Comparison of ENCODE assay signal across 1 cellular context in the genomic region with DNA sequence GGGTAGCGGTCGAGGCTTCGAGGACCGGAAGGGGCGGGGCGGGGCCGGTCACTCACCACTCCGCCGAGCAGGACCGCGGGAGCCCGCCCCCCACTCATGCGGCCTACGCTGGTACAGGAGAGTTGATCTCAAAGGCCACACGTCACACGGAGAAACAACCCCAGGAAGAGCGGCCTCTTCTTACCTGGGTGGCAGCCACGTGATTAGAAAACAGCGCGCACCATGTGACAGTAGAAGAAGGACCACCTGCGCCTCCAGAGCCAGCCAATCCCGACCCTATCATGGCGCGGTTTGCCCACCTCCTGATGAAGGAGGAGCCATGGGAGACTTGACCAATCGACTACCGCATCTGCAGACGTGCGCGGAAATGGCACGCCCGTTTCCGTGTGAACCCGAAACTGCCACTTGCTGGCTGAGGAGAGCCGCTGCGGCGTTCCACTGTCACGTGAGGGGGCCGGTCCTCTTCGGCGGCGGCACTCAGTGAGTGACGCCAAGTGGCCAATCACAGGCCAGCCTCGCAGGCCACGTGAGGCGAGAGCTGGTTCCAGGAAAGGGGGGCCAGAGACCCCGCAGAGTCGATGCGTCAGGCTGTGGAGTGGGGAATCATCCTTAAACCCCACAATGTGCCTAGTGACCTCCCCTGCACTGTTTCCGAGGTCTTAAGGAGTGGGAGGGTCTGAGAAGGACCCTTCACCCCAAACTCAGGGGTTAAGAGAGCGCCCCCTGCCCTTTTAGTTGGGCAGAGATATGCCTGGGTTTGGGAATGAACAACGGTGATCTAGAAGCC.
TF ChIP-seq lines count a peak whose summit lies in the region.

A gene with protein sequence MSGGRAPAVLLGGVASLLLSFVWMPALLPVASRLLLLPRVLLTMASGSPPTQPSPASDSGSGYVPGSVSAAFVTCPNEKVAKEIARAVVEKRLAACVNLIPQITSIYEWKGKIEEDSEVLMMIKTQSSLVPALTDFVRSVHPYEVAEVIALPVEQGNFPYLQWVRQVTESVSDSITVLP (minus strand): TSS at position 205 of the 787 bp plus-strand sequence. CDS start 107 bp downstream, at position 98.

TF ChIP-seq in K562, 482 proteins besides CTCF, POLR2A, EP300 and RAD21 (continued from another document and continues in another):
- TF ChIP-seq, protein P1, sequence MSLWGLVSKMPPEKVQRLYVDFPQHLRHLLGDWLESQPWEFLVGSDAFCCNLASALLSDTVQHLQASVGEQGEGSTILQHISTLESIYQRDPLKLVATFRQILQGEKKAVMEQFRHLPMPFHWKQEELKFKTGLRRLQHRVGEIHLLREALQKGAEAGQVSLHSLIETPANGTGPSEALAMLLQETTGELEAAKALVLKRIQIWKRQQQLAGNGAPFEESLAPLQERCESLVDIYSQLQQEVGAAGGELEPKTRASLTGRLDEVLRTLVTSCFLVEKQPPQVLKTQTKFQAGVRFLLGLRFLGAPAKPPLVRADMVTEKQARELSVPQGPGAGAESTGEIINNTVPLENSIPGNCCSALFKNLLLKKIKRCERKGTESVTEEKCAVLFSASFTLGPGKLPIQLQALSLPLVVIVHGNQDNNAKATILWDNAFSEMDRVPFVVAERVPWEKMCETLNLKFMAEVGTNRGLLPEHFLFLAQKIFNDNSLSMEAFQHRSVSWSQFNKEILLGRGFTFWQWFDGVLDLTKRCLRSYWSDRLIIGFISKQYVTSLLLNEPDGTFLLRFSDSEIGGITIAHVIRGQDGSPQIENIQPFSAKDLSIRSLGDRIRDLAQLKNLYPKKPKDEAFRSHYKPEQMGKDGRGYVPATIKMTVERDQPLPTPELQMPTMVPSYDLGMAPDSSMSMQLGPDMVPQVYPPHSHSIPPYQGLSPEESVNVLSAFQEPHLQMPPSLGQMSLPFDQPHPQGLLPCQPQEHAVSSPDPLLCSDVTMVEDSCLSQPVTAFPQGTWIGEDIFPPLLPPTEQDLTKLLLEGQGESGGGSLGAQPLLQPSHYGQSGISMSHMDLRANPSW (CRISPR knock-in tag; IDR thresholded peaks at IDR 0.05): peak; percentile 70
- TF ChIP-seq, protein P2, sequence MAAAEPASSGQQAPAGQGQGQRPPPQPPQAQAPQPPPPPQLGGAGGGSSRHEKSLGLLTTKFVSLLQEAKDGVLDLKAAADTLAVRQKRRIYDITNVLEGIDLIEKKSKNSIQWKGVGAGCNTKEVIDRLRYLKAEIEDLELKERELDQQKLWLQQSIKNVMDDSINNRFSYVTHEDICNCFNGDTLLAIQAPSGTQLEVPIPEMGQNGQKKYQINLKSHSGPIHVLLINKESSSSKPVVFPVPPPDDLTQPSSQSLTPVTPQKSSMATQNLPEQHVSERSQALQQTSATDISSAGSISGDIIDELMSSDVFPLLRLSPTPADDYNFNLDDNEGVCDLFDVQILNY (CRISPR knock-in tag; IDR thresholded peaks at IDR 0.05): 0 out of 2 replicates have a peak, but pooled peaks have one; percentile 29
- TF ChIP-seq HMGN3 (IDR thresholded peaks at IDR 0.05; ENCODE audit: borderline replicate concordance, extremely low read depth, insufficient read length, low read depth, low read length): peak; percentile 91
- peak; percentile 99 for TF ChIP-seq L3MBTL2 (IDR thresholded peaks at IDR 0.05)
- peak; percentile 76; the same call in 1 of the 2 replicates for TF ChIP-seq FOXJ2 (tag; IDR thresholded peaks at IDR 0.05)
- no peak for TF ChIP-seq ELK1 (CRISPR knock-in tag; IDR thresholded peaks at IDR 0.05)
- no peak for TF ChIP-seq PHB2 (IDR thresholded peaks at IDR 0.05; ENCODE audit: low read depth)
- no peak for TF ChIP-seq TSC22D4 (tag; IDR thresholded peaks at IDR 0.05)
- peak; percentile 85 for TF ChIP-seq RNF2 (IDR thresholded peaks at IDR 0.05)
- peak; percentile 84 for TF ChIP-seq ZEB2 (IDR thresholded peaks at IDR 0.05)
- TF ChIP-seq ZNF239 (CRISPR knock-in tag; IDR thresholded peaks at IDR 0.05): peak; percentile 8; the same call in 1 of the 2 replicates
- TF ChIP-seq ETV1 (tag; conservative IDR thresholded peaks at IDR 0.05; ENCODE audit: low read depth): peak; percentile 89
- no peak for TF ChIP-seq ZNF507 (tag; conservative IDR thresholded peaks at IDR 0.05)
- TF ChIP-seq, protein P3, sequence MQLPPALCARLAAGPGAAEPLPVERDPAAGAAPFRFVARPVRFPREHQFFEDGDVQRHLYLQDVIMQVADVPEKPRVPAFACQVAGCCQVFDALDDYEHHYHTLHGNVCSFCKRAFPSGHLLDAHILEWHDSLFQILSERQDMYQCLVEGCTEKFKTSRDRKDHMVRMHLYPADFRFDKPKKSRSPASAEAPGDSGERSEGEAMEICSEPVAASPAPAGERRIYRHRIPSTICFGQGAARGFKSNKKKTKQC (CRISPR knock-in tag; IDR thresholded peaks at IDR 0.05): no peak
- TF ChIP-seq NCOA1 (IDR thresholded peaks at IDR 0.05; ENCODE audit: low read depth): no peak
- TF ChIP-seq RBM22 (IDR thresholded peaks at IDR 0.05; ENCODE audit: low read depth, low read length, poor library complexity, severe bottlenecking): no peak
- TF ChIP-seq FIP1L1 (IDR thresholded peaks at IDR 0.05; ENCODE audit: low read depth, low read length, poor library complexity, severe bottlenecking): peak; percentile 52
- peak; percentile 25; the same call in 1 of the 2 replicates for TF ChIP-seq FOXP1 (CRISPR knock-in tag; IDR thresholded peaks at IDR 0.05)
- TF ChIP-seq PYGO2 (tag; IDR thresholded peaks at IDR 0.05): no peak
- peak; percentile 47 for TF ChIP-seq RBBP5 (IDR thresholded peaks at IDR 0.05; ENCODE audit: borderline replicate concordance, insufficient read depth, low read length, poor library complexity, severe bottlenecking)
- TF ChIP-seq ZNF717 (CRISPR knock-in tag; IDR thresholded peaks at IDR 0.05): no peak
- TF ChIP-seq, protein P4, sequence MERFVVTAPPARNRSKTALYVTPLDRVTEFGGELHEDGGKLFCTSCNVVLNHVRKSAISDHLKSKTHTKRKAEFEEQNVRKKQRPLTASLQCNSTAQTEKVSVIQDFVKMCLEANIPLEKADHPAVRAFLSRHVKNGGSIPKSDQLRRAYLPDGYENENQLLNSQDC (CRISPR knock-in tag; IDR thresholded peaks at IDR 0.05): no peak
- peak; percentile 88; the same call in 1 of the 2 replicates for TF ChIP-seq HIVEP1 (CRISPR knock-in tag; IDR thresholded peaks at IDR 0.05)
- no peak for TF ChIP-seq ZNF77 (CRISPR knock-in tag; IDR thresholded peaks at IDR 0.05)
- no peak for TF ChIP-seq MED1 (CRISPR knock-in tag; IDR thresholded peaks at IDR 0.05; ENCODE audit: borderline replicate concordance)
- TF ChIP-seq EWSR1 (IDR thresholded peaks at IDR 0.05; ENCODE audit: borderline replicate concordance, low read depth, partially characterized antibody): no peak
- peak; percentile 96 for TF ChIP-seq SREBF1 (IDR thresholded peaks at IDR 0.05; ENCODE audit: borderline replicate concordance, low read depth, low read length)
- no peak for TF ChIP-seq FOXP4 (CRISPR knock-in tag; IDR thresholded peaks at IDR 0.05; ENCODE audit: borderline replicate concordance)
- TF ChIP-seq LCOR (CRISPR knock-in tag; IDR thresholded peaks at IDR 0.05): peak; percentile 90
- TF ChIP-seq ZNF449 (CRISPR knock-in tag; IDR thresholded peaks at IDR 0.05): no peak
- no peak for TF ChIP-seq ZSCAN32 (CRISPR knock-in tag; IDR thresholded peaks at IDR 0.05)
- no peak for TF ChIP-seq SNIP1 (IDR thresholded peaks at IDR 0.05; ENCODE audit: low read depth)
- TF ChIP-seq RFX7 (CRISPR knock-in tag; IDR thresholded peaks at IDR 0.05): no peak
- no peak for TF ChIP-seq KDM2B (CRISPR knock-in tag; IDR thresholded peaks at IDR 0.05)
- peak; percentile 80 for TF ChIP-seq NEUROD1 (IDR thresholded peaks at IDR 0.05; ENCODE audit: borderline replicate concordance, low read depth, low read length, partially characterized antibody)
- TF ChIP-seq POU5F1 (IDR thresholded peaks at IDR 0.05; ENCODE audit: borderline replicate concordance, low read depth, low read length, partially characterized antibody): no peak
- no peak for TF ChIP-seq RBM15 (IDR thresholded peaks at IDR 0.05; ENCODE audit: insufficient read depth, low read length)
- 0 out of 2 replicates have a peak, but pooled peaks have one; percentile 32 for TF ChIP-seq GTF2F1 (IDR thresholded peaks at IDR 0.05; ENCODE audit: low read depth, low read length)
- TF ChIP-seq ZNF785 (CRISPR knock-in tag; IDR thresholded peaks at IDR 0.05): no peak
- TF ChIP-seq RBM25 (IDR thresholded peaks at IDR 0.05; ENCODE audit: low read depth, low read length, severe bottlenecking): no peak
- TF ChIP-seq KAT8 (IDR thresholded peaks at IDR 0.05; ENCODE audit: low read depth): no peak
- TF ChIP-seq NR0B1 (IDR thresholded peaks at IDR 0.05; ENCODE audit: partially characterized antibody): no peak
- TF ChIP-seq SREBF2 (CRISPR knock-in tag; IDR thresholded peaks at IDR 0.05): no peak
- no peak for TF ChIP-seq ZZZ3 (IDR thresholded peaks at IDR 0.05)
- no peak; the same call in 1 of the 2 replicates for TF ChIP-seq CBFA2T3 (IDR thresholded peaks at IDR 0.05)
- TF ChIP-seq MCM3 (IDR thresholded peaks at IDR 0.05): no peak
- peak; percentile 17; the same call in 1 of the 2 replicates for TF ChIP-seq ZNF232 (CRISPR knock-in tag; IDR thresholded peaks at IDR 0.05)
- no peak for TF ChIP-seq TCF7 (IDR thresholded peaks at IDR 0.05; ENCODE audit: borderline replicate concordance)
- TF ChIP-seq ZNF217 (CRISPR knock-in tag; IDR thresholded peaks at IDR 0.05): no peak
- peak; percentile 86 for TF ChIP-seq ELF2 (CRISPR knock-in tag; IDR thresholded peaks at IDR 0.05)
- no peak; the same call in 1 of the 2 replicates for TF ChIP-seq BRD4 (IDR thresholded peaks at IDR 0.05)
- no peak for TF ChIP-seq ZNF197 (CRISPR knock-in tag; IDR thresholded peaks at IDR 0.05; ENCODE audit: low read depth)
- no peak for TF ChIP-seq RBM34 (IDR thresholded peaks at IDR 0.05; ENCODE audit: borderline replicate concordance, insufficient read depth, low read length)
- TF ChIP-seq NFYB (IDR thresholded peaks at IDR 0.05; ENCODE audit: extremely low read depth, insufficient read length): peak; percentile 69
- TF ChIP-seq ZNF57 (CRISPR knock-in tag; IDR thresholded peaks at IDR 0.05): no peak
- peak; percentile 83; the same call in 1 of the 2 replicates for TF ChIP-seq DMBX1 (CRISPR knock-in tag; IDR thresholded peaks at IDR 0.05; ENCODE audit: borderline replicate concordance)
- peak; percentile 10 for TF ChIP-seq SP2 (IDR thresholded peaks at IDR 0.05; ENCODE audit: extremely low read depth, low read depth, low read length, poor library complexity, severe bottlenecking)
- no peak for TF ChIP-seq ERF (CRISPR knock-in tag; IDR thresholded peaks at IDR 0.05)
- TF ChIP-seq GABPB2 (CRISPR knock-in tag; conservative IDR thresholded peaks at IDR 0.05): no peak; the same call in 1 of the 2 replicates
- no peak for TF ChIP-seq YBX1 (IDR thresholded peaks at IDR 0.05)
- no peak; the same call in 1 of the 2 replicates for TF ChIP-seq CREB3 (tag; conservative IDR thresholded peaks at IDR 0.05; ENCODE audit: low read depth)
- TF ChIP-seq MTA3 (IDR thresholded peaks at IDR 0.05; ENCODE audit: borderline replicate concordance): peak; percentile 81
- TF ChIP-seq U2AF2 (optimal IDR thresholded peaks at IDR 0.05; ENCODE audit: low read depth, low read length): no peak
- TF ChIP-seq PHB (CRISPR knock-in tag; IDR thresholded peaks at IDR 0.05): peak; percentile 66; the same call in 1 of the 2 replicates
